ENCODE assay signal across 28 cellular contexts in genomic region chr17:36468903-36469635, GRCh38. TPM values are rescaled to one million over a fixed set of nuclear protein-coding genes. Genes with fewer than 3 reads are reported as not detected.
DNase-seq lines count a peak whose midpoint lies in the region; ATAC-seq, FAIRE-seq and TF ChIP-seq lines count a peak whose summit lies in the region.
"Had no signal": no experiment of that assay in that cellular context is flagged by ENCODE, and none has a peak within 500 bp of the region (broad histone marks: within the 10 kb centered on the region; RNA-seq: fewer than 3 reads in every experiment).

No MANE protein-coding gene starts in this region.

- no peak overlapping the region for H2BK12ac ChIP-seq in neuronal stem cell (ENCODE audit: low read length)

- H3K27ac Mint-ChIP-seq in activated naive CD4-positive, alpha-beta T cell treated with anti-CD3 and anti-CD28 coated beads for 36 hours = no peak overlapping the region
- H3K27ac Mint-ChIP-seq: activated CD8-positive, alpha-beta memory T cell treated with anti-CD3 and anti-CD28 coated beads, Interleukin-2, amount 10 ng/mL, durations not matched to agents 7 days and 5 days; CD8-positive, alpha-beta memory T cell; dendritic cell treated with granulocyte-macrophage colony-stimulating factor and Interleukin-4, amounts not matched to agents 40 ng/mL and 50 ng/mL, for 4 days; WTC11 had no signal

- no peak overlapping the region for H2BK15ac ChIP-seq in neuronal stem cell (ENCODE audit: low read length)

- no peak overlapping the region for H2AK5ac ChIP-seq in neuronal stem cell (ENCODE audit: low read depth, low read length)

- H3K9ac ChIP-seq in neuronal stem cell (ENCODE audit: low read depth, low read length, poor library complexity) = no peak overlapping the region

- no peaks in the 10 kb centered on the region for H3K4me1 ChIP-seq in HEK293 (ENCODE audit: control insufficient read depth, insufficient read depth, low read length)
- H3K4me1 ChIP-seq in neuronal stem cell (ENCODE audit: control insufficient read depth in 2 of 2, insufficient read depth in 1 of 2, low read depth in 1 of 2, low read length in 2 of 2) = peaks cover 0 to 7% of the 10 kb centered on the region in 2 donors
- H3K4me1 ChIP-seq: prostate gland had no signal

- H3K18ac ChIP-seq in neuronal stem cell (ENCODE audit: low read length) = peak overlapping the region; percentile 53

- H3K36me3 Mint-ChIP-seq in activated naive CD4-positive, alpha-beta T cell treated with anti-CD3 and anti-CD28 coated beads for 36 hours (ENCODE audit: low read depth) = no peaks in the 10 kb centered on the region
- H3K36me3 Mint-ChIP-seq: activated CD8-positive, alpha-beta memory T cell treated with anti-CD3 and anti-CD28 coated beads, Interleukin-2, amount 10 ng/mL, durations not matched to agents 7 days and 5 days; CD8-positive, alpha-beta memory T cell; WTC11 had no signal

- H3K36me3 ChIP-seq in HEK293 (ENCODE audit: control insufficient read depth in 2 of 2, insufficient read depth in 1 of 2, low read length in 2 of 2) = no peaks in the 10 kb centered on the region
- no peaks in the 10 kb centered on the region for H3K36me3 ChIP-seq in neuronal stem cell (replicated peaks in 1 of 2; ENCODE audit: control insufficient read depth in 2 of 2, insufficient read depth in 2 of 2, low read length in 2 of 2)
- H3K36me3 ChIP-seq: prostate gland, stomach, upper lobe of left lung had no signal

- no peak for ATAC-seq in GM18498 (IDR thresholded peaks at IDR 0.05; ENCODE audit: unreplicated experiment)
- ATAC-seq: activated CD8-positive, alpha-beta memory T cell treated with anti-CD3 and anti-CD28 coated beads, Interleukin-2, amount 10 ng/mL, durations not matched to agents 7 days and 5 days; WTC11 had no signal

- DNase-seq in DMS53 (lab: John Stamatoyannopoulos, UW) = peak; percentile 76
- peak; percentile 63 for DNase-seq in NCI-H524 treated with DMSO at 0.1 percent for 48 hours (lab: John Stamatoyannopoulos, UW)
- no peak for DNase-seq in neuronal stem cell (ENCODE audit: low spot score)
- DNase-seq in activated naive CD4-positive, alpha-beta T cell treated with anti-CD3 and anti-CD28 coated beads for 36 hours = no peak
- DNase-seq in frontal cortex (ENCODE audit: low spot score in 2 of 2) = no peak
- DNase-seq in central memory CD4-positive, alpha-beta T cell = no peak
- DNase-seq: activated CD4-positive, alpha-beta T cell treated with anti-CD3 and anti-CD28 coated beads, Interleukin-2, amount 50 U/mL, for 1 hour; activated CD8-positive, alpha-beta memory T cell treated with anti-CD3 and anti-CD28 coated beads, Interleukin-2, amount 10 ng/mL, durations not matched to agents 7 days and 5 days; activated naive CD4-positive, alpha-beta T cell treated with anti-CD3 and anti-CD28 coated beads, Interleukin-2, amount 50 U/mL, for 16 hours; CD8-positive, alpha-beta memory T cell; EL; IMR-90; NCI-H1092; NK-92 treated with Interleukin-12 subunit alpha and Interleukin-12 subunit beta, amount 100 ng/mL, for 24 hours; PC-9; SHP77; stimulated activated CD8-positive, alpha-beta memory T cell treated with anti-CD3 and anti-CD28 coated beads, Interleukin-4, amount 100 ng/mL, for 48 hours; stomach; T1000; upper lobe of left lung had no signal

- H3K4me1 Mint-ChIP-seq in activated naive CD4-positive, alpha-beta T cell treated with anti-CD3 and anti-CD28 coated beads for 36 hours (ENCODE audit: low read depth) = no peaks in the 10 kb centered on the region
- H3K4me1 Mint-ChIP-seq: activated CD8-positive, alpha-beta memory T cell treated with anti-CD3 and anti-CD28 coated beads, Interleukin-2, amount 10 ng/mL, durations not matched to agents 7 days and 5 days; CD8-positive, alpha-beta memory T cell; neural crest cell; WTC11 had no signal

- POLR2A ChIA-PET in HEK293 (lab: Yijun Ruan, JAX) = no interaction called here

- no peak overlapping the region for H3K14ac ChIP-seq in neuronal stem cell (ENCODE audit: low read length)

- H3K79me1 ChIP-seq in neuronal stem cell (ENCODE audit: low read depth, low read length) = no peaks in the 10 kb centered on the region

- no peak for TF ChIP-seq CTCF in HEK293 (tag by site-specific recombination; IDR thresholded peaks at IDR 0.05)

- CTCF ChIA-PET in HEK293 (lab: Yijun Ruan, JAX) = interaction anchor here (1.1 to 1.4 kb wide), 4 partner anchors 13 to 320 kb away, joined by 3 to 5 read pairs (median 4); no protein-coding TSS in a partner anchor
- CTCF ChIA-PET in activated naive CD4-positive, alpha-beta T cell treated with anti-CD3 and anti-CD28 coated beads for 36 hours (lab: Charles Lee) = interaction anchor here (0.8 kb wide), 2 partner anchors 320 to 500 kb away, joined by 3 read pairs; no protein-coding TSS in a partner anchor

- no peaks in the 10 kb centered on the region for H3K9me3 ChIP-seq in HEK293 (ENCODE audit: control insufficient read depth, insufficient read depth, low read depth, low read length)
- H3K9me3 ChIP-seq in neuronal stem cell (replicated peaks in 1 of 2; ENCODE audit: control insufficient read depth in 2 of 2, insufficient read depth in 1 of 2, low read depth in 1 of 2, low read length in 2 of 2) = no peaks in the 10 kb centered on the region
- H3K9me3 ChIP-seq: prostate gland, stomach, upper lobe of left lung had no signal

- peaks cover 0 to 60% (median 15%) of the 10 kb centered on the region in 3 experiments for H3K27me3 ChIP-seq in neuronal stem cell (ENCODE audit: control insufficient read depth in 3 of 3, insufficient read depth in 3 of 3, low read depth in 1 of 3, low read length in 3 of 3)

- H3K27ac ChIP-seq in HEK293 (ENCODE audit: extremely low read depth, low read depth, low read length) (no peak overlapping the region), neuronal stem cell (replicated peaks; ENCODE audit: low read length) (no peak overlapping the region)
- H3K27ac ChIP-seq: PC-9, prostate gland, stomach, upper lobe of left lung had no signal

- peaks cover 29% of the 10 kb centered on the region for H3K27me3 Mint-ChIP-seq in activated naive CD4-positive, alpha-beta T cell treated with anti-CD3 and anti-CD28 coated beads for 36 hours (ENCODE audit: low read depth)

- no peak overlapping the region for H4K8ac ChIP-seq in neuronal stem cell (ENCODE audit: low read depth, low read length)

- H3K4ac ChIP-seq in neuronal stem cell (ENCODE audit: low read length) = no peak overlapping the region

- H3K23ac ChIP-seq in neuronal stem cell (ENCODE audit: low read depth, low read length, poor library complexity) = peak overlapping the region; percentile 75

- H3K4me3 ChIP-seq in HEK293 (ENCODE audit: low read depth, low read length) (no peak overlapping the region), neuronal stem cell (ENCODE audit: low read length in 2 of 2) (no peak overlapping the region)
- H3K4me3 ChIP-seq: lung, PC-9, prostate gland, stomach, upper lobe of left lung had no signal

- H2BK120ac ChIP-seq in neuronal stem cell (ENCODE audit: low read depth, low read length) = no peak overlapping the region

- no peak for FAIRE-seq in frontal cortex (lab: Jason Lieb, UNC)
- FAIRE-seq: bronchial epithelial cell had no signal

- intact Hi-C loops in activated naive CD4-positive, alpha-beta T cell treated with anti-CD3 and anti-CD28 coated beads for 36 hours (cut with micrococcal nuclease) = no loop called here

- no peak overlapping the region for H2BK5ac ChIP-seq in neuronal stem cell (ENCODE audit: low read length)

- H3K4me3 Mint-ChIP-seq in activated naive CD4-positive, alpha-beta T cell treated with anti-CD3 and anti-CD28 coated beads for 36 hours = no peak overlapping the region
- H3K4me3 Mint-ChIP-seq: activated CD8-positive, alpha-beta memory T cell treated with anti-CD3 and anti-CD28 coated beads, Interleukin-2, amount 10 ng/mL, durations not matched to agents 7 days and 5 days; CD8-positive, alpha-beta memory T cell; dendritic cell treated with granulocyte-macrophage colony-stimulating factor and Interleukin-4, amounts not matched to agents 40 ng/mL and 50 ng/mL, for 4 days; neural crest cell; WTC11 had no signal

- no peak overlapping the region for H4K91ac ChIP-seq in neuronal stem cell (ENCODE audit: low read depth, low read length, poor library complexity)

- WGBS in neuronal stem cell (ENCODE audit: extremely low coverage in 2 of 2, insufficient read length in 2 of 2, insufficient replicate concordance in 1 of 2), 2 donors = no CpG with 5 or more reads among the region's 18 CpGs

- H3K9me3 Mint-ChIP-seq in activated naive CD4-positive, alpha-beta T cell treated with anti-CD3 and anti-CD28 coated beads for 36 hours = no peaks in the 10 kb centered on the region
- H3K9me3 Mint-ChIP-seq: CD8-positive, alpha-beta memory T cell; dendritic cell treated with granulocyte-macrophage colony-stimulating factor and Interleukin-4, amounts not matched to agents 40 ng/mL and 50 ng/mL, for 4 days; neural crest cell; WTC11 had no signal

- no peak overlapping the region for H2AFZ ChIP-seq in neuronal stem cell (ENCODE audit: low read length)
- H2AFZ ChIP-seq: PC-9 had no signal

- no peak overlapping the region for H3K4me2 ChIP-seq in neuronal stem cell (ENCODE audit: insufficient read depth, low read length, poor library complexity, severe bottlenecking)
- H3K4me2 ChIP-seq: PC-9 had no signal

TF ChIP-seq in HEK293, 187 proteins besides CTCF, POLR2A, EP300 and RAD21:
- peak; percentile 21; the same call in 1 of the 2 replicates for TF ChIP-seq ZFHX2 (tag by site-specific recombination; conservative IDR thresholded peaks at IDR 0.05)
- no peak for TF ChIP-seq ZNF560 (tag by site-specific recombination; IDR thresholded peaks at IDR 0.05; ENCODE audit: borderline replicate concordance)

RNA-seq across cellular contexts. Expression of gene ZNHIT3, which starts 17.4 kb away (rescaled TPM):
- 75.4 TPM for polyA plus RNA-seq in neuronal stem cell (2013, experiment 1 of 2)
- polyA plus RNA-seq in neuronal stem cell (2013, experiment 2 of 2) = 77.6 TPM
- total RNA-seq in activated naive CD4-positive, alpha-beta T cell treated with anti-CD3 and anti-CD28 coated beads for 36 hours = 10 to 100 TPM; 39.0 to 43.7 TPM
- total RNA-seq in frontal cortex = 57.1 TPM

Comparison
In these comparisons a context has a peak if more than half of its experiments do, and no peak if none do; other contexts are left out.
1. DNase-seq: peak in DMS53 (single experiment) and NCI-H524 treated with DMSO at 0.1 percent for 48 hours (single experiment); none in neuronal stem cell (single experiment), activated naive CD4-positive, alpha-beta T cell treated with anti-CD3 and anti-CD28 coated beads for 36 hours (single experiment), frontal cortex (0 of 2) and central memory CD4-positive, alpha-beta T cell (single experiment).